ENCODE assay signal across 11 cellular contexts in the genomic region with DNA sequence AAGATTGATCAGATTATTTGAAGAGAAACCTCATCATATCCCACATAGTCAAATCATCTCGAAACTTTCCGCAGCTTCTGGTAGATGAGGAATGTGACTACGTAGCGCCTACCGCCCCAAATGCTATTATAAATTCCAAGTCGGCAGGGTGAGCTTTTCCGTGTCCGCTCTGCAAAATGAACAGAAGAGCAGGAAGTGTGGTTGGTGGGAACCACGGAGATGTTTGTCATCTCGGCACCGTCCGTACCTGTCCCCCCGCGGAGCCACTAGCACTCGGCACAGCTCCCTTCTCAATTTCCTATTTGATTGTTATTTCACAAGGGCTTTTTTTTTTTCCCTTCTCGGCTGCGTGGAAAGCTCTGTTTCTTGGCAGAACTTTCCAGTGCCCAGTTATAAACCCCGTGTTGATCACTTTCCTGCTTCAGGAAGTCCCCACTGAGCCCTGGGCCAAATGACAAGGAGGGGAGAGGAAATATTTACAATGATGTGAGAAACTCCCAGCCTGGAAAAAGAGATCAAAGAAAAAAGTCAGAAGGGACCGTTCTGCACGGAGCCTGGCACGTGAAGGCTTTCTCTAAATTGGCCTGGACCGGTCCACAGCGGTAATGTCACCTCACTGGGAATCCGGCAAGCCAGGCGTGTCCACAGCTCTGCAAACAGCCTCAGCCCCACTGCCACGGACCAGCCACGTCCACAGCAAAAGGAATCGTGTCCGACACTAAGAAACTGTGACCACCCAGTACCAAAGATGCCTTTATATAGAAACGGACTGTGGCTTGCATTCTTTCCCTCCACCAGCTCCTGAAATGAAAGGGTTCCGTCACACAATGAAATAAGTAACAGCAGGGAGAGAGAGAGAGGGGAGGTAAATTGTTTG.
DNase-seq lines count a peak whose midpoint lies in the region; ATAC-seq and TF ChIP-seq lines count a peak whose summit lies in the region.
"Had no signal": no experiment of that assay in that cellular context is flagged by ENCODE, and none has a peak within 500 bp of the region (broad histone marks: within the 10 kb centered on the region; RNA-seq: fewer than 3 reads in every experiment).

No MANE protein-coding gene starts in this region.

- H3K23me2 ChIP-seq in H9 (ENCODE audit: insufficient read length, low read depth, low read length, poor library complexity, severe bottlenecking): peaks cover 4% of the 10 kb centered on the region

- H3K79me2 ChIP-seq in H9 (ENCODE audit: insufficient read depth, low read length): no peaks in the 10 kb centered on the region; the same call in 1 of the 2 replicates

- no peak overlapping the region for H3T11ph ChIP-seq in H9 (ENCODE audit: low read length)

- H3K4me3 ChIP-seq in choroid plexus epithelial cell (ENCODE audit: low read depth, low read length) (peak overlapping the region; percentile 49), skeletal muscle tissue (ENCODE audit: low read length in 3 of 3) (peak overlapping the region in 1 of 3 donors; percentile 38)

- no peak overlapping the region for H3K14ac ChIP-seq in H9 (ENCODE audit: insufficient read depth, low read length)

- no peak overlapping the region for H2BK12ac ChIP-seq in H9 (ENCODE audit: insufficient read length, low read depth, low read length)

- no CpG with 5 or more reads among the region's 31 CpGs for WGBS in H9 (ENCODE audit: extremely low coverage, insufficient read length, low lambda C conversion rate)

- no peak overlapping the region for H3K23ac ChIP-seq in H9 (ENCODE audit: insufficient read length, low read depth, low read length)

- no peak for ATAC-seq in HG02885 (IDR thresholded peaks at IDR 0.05; ENCODE audit: poor library complexity, unreplicated experiment)

- DNase-seq in H9 (no peak), choroid plexus epithelial cell (ENCODE audit: low read depth) (peak; percentile 59), kidney tubule cell (ENCODE audit: low spot score) (peak; percentile 58), mesenteric fat pad (ENCODE audit: low spot score) (no peak), NCI-H2196 treated with DMSO at 0.1 percent for 48 hours (lab: John Stamatoyannopoulos, UW; ENCODE audit: unreplicated experiment) (no peak)
- DNase-seq in stimulated activated CD4-positive, alpha-beta T cell treated with anti-CD3 and anti-CD28 coated beads, Interleukin-4, amount 100 ng/mL, for 24 hours: no peak
- DNase-seq: DMS79 treated with DMSO at 0.1 percent for 48 hours; SHP77; stimulated activated CD4-positive, alpha-beta T cell treated with anti-CD3 and anti-CD28 coated beads, Interleukin-12 subunit alpha, Interleukin-12 subunit beta, amount 100 ng/mL, for 4 hours had no signal

- H3K4me3 Mint-ChIP-seq in H9: peak overlapping the region in 1 of 2 experiments; percentile 28; a peak in 1 of 5 replicates

- no peak overlapping the region for H4K8ac ChIP-seq in H9 (replicated peaks; ENCODE audit: insufficient read length, low read depth, low read length)

- H2BK120ac ChIP-seq in H9 (ENCODE audit: low read depth, low read length, poor library complexity, severe bottlenecking): no peak overlapping the region

- H3K9ac ChIP-seq in H9 (ENCODE audit: extremely low read depth, insufficient read length, low read length) (no peak overlapping the region), skeletal muscle tissue (ENCODE audit: low read depth in 1 of 3, low read length in 3 of 3) (peak overlapping the region in 2 of 3 donors; percentile 54)

- no peak overlapping the region for H3K4ac ChIP-seq in H9 (ENCODE audit: low read depth, low read length)

- no peak overlapping the region for H4K91ac ChIP-seq in H9 (ENCODE audit: insufficient read length, low read depth, low read length)

- no peak overlapping the region for H3K56ac ChIP-seq in H9 (ENCODE audit: insufficient read length, low read depth, low read length)

- H3K4me1 ChIP-seq in H9 (ENCODE audit: insufficient read depth, low read length): no peaks in the 10 kb centered on the region
- H3K4me1 ChIP-seq in skeletal muscle tissue (ENCODE audit: control insufficient read depth in 3 of 3, insufficient read depth in 3 of 3, low read length in 3 of 3): peaks cover 44 to 62% (median 55%) of the 10 kb centered on the region in 3 donors

- TF ChIP-seq CTCF in H9 (conservative IDR thresholded peaks at IDR 0.05): no peak
- TF ChIP-seq CTCF in choroid plexus epithelial cell (conservative IDR thresholded peaks at IDR 0.05; ENCODE audit: low read depth, low read length): no peak

- no peak overlapping the region for H3K4me2 ChIP-seq in H9 (ENCODE audit: insufficient read depth, insufficient read length, low read length)

- H3K27me3 ChIP-seq in H9 (ENCODE audit: insufficient read depth, low read length) (no peaks in the 10 kb centered on the region), skeletal muscle tissue (ENCODE audit: control insufficient read depth in 3 of 3, insufficient read depth in 3 of 3, low read length in 3 of 3) (no peaks in the 10 kb centered on the region)

- H2AK5ac ChIP-seq in H9 (ENCODE audit: insufficient read length, low read length): no peak overlapping the region

- H3K9me3 ChIP-seq in H9 (ENCODE audit: control insufficient read depth, low read depth, low read length) (no peaks in the 10 kb centered on the region), skeletal muscle tissue (ENCODE audit: control insufficient read depth in 3 of 3, low read length in 3 of 3) (no peaks in the 10 kb centered on the region)

- H4K5ac ChIP-seq in H9 (ENCODE audit: insufficient read length, low read depth, low read length): no peak overlapping the region

- no peak overlapping the region for H3K18ac ChIP-seq in H9 (ENCODE audit: insufficient read length, low read depth, low read length)

- peak overlapping the region; percentile 22 to 76 (median 72); a peak in 3 of 7 replicates for H3K27ac Mint-ChIP-seq in H9

- peaks cover 58 to 60% of the 10 kb centered on the region in 2 experiments for H3K4me1 Mint-ChIP-seq in H9

- H2BK20ac ChIP-seq in H9 (ENCODE audit: low read depth, low read length, poor library complexity, severe bottlenecking): no peak overlapping the region

- H2AFZ ChIP-seq in H9 (ENCODE audit: low read length): no peak overlapping the region

- H3K36me3 Mint-ChIP-seq in H9 (ENCODE audit: insufficient read depth in 1 of 3, low read depth in 3 of 3): peaks cover 1 to 12% (median 4%) of the 10 kb centered on the region in 3 experiments; a peak in 6 of 7 replicates

- H2BK5ac ChIP-seq in H9 (ENCODE audit: insufficient read length, low read length): no peak overlapping the region

- H3K36me3 ChIP-seq in skeletal muscle tissue (ENCODE audit: control insufficient read depth in 3 of 3, insufficient read depth in 3 of 3, low read length in 3 of 3): no peaks in the 10 kb centered on the region

- H3K27ac ChIP-seq in H9 (ENCODE audit: insufficient read length, low read depth, low read length) (no peak overlapping the region), skeletal muscle tissue (ENCODE audit: low read depth, low read length) (peak overlapping the region; percentile 25)

- no peaks in the 10 kb centered on the region for H4K20me1 ChIP-seq in H9 (ENCODE audit: control insufficient read depth, insufficient read depth, insufficient read length)

- 0 out of 5 replicates have a peak, but pooled peaks cover 0 to under 1% of the 10 kb centered on the region in 2 experiments for H3K9me3 Mint-ChIP-seq in H9

- no peaks in the 10 kb centered on the region for H3K27me3 Mint-ChIP-seq in H9 (ENCODE audit: low read depth)

- H2BK15ac ChIP-seq in H9 (ENCODE audit: low read depth, low read length): no peak overlapping the region

- peaks cover 8% of the 10 kb centered on the region for H3K79me1 ChIP-seq in H9 (ENCODE audit: insufficient read depth, low read depth, low read length, poor library complexity, severe bottlenecking)

Comparison
In these comparisons a context has a peak if more than half of its experiments do, and no peak if none do; other contexts are left out.
1. DNase-seq: peak in choroid plexus epithelial cell (single experiment) and kidney tubule cell (single experiment); none in H9 (single experiment), mesenteric fat pad (single experiment), NCI-H2196 treated with DMSO at 0.1 percent for 48 hours (single experiment) and stimulated activated CD4-positive, alpha-beta T cell treated with anti-CD3 and anti-CD28 coated beads, Interleukin-4, amount 100 ng/mL, for 24 hours (single experiment).